Comparison of ENCODE assay signal across 26 cellular contexts in genomic region chr11:119532551-119532950, GRCh38.
"Had no signal": no experiment of that assay in that cellular context is flagged by ENCODE, and none has a peak within 500 bp of the region (broad histone marks: within the 10 kb centered on the region; RNA-seq: fewer than 3 reads in every experiment).

No MANE protein-coding gene starts in this region.

- H3K27ac Mint-ChIP-seq: memory B cell; mesothelial cell of epicardium; natural killer cell treated with Interleukin-12 subunit alpha and Interleukin-12 subunit beta and Interleukin-15 and Interleukin-18, amount 100 ng/mL, for 72 hours; stimulated activated naive CD8-positive, alpha-beta T cell treated with anti-CD3 and anti-CD28 coated beads, Interleukin-15, Interleukin-2, amounts not matched to agents 100 ng/mL and 50 ng/mL, for 24 hours had no signal

- H3K36me3 ChIP-seq: esophagus squamous epithelium, heart right ventricle, thoracic aorta, tibial nerve, upper lobe of left lung had no signal

- H3K27ac ChIP-seq: esophagus squamous epithelium, heart right ventricle, psoas muscle, skin epidermis, thoracic aorta, tibial nerve, upper lobe of left lung had no signal

- DNase-seq: effector memory CD4-positive, alpha-beta T cell; erythroblast; esophagus squamous epithelium; foreskin melanocyte; glutamatergic neuron; heart right ventricle; hippocampal formation; left ventricle myocardium superior; mucosa of descending colon; naive B cell; nucleus accumbens; psoas muscle; right cardiac atrium; stimulated activated CD4-positive, alpha-beta T cell treated with anti-CD3 and anti-CD28 coated beads, Interleukin-15, amount 100 ng/mL, for 24 hours; stimulated activated CD4-positive, alpha-beta T cell treated with anti-CD3 and anti-CD28 coated beads, Interleukin-2, amount 100 ng/mL, for 48 hours; stimulated activated naive B cell treated with anti-CD40 and anti-IgM and Interleukin-4, amounts not matched to agents 10 μg/mL and 1 μg/mL and 100 μg/mL, for 72 hours; upper lobe of left lung had no signal

- H3K36me3 Mint-ChIP-seq: memory B cell; mesothelial cell of epicardium; naive B cell; natural killer cell treated with Interleukin-12 subunit alpha and Interleukin-12 subunit beta and Interleukin-15 and Interleukin-18, amount 100 ng/mL, for 72 hours; stimulated activated naive B cell treated with anti-CD40 and anti-IgM and Interleukin-4, amounts not matched to agents 10 μg/mL and 1 μg/mL and 100 μg/mL, for 72 hours had no signal

- H3K4me3 Mint-ChIP-seq: memory B cell; mesothelial cell of epicardium; naive B cell; natural killer cell treated with Interleukin-12 subunit alpha and Interleukin-12 subunit beta and Interleukin-15 and Interleukin-18, amount 100 ng/mL, for 72 hours; neural crest cell; stimulated activated naive B cell treated with anti-CD40 and anti-IgM and Interleukin-4, amounts not matched to agents 10 μg/mL and 1 μg/mL and 100 μg/mL, for 72 hours; stimulated activated naive CD8-positive, alpha-beta T cell treated with anti-CD3 and anti-CD28 coated beads, Interleukin-15, Interleukin-2, amounts not matched to agents 100 ng/mL and 50 ng/mL, for 24 hours had no signal

- H3K4me3 ChIP-seq: esophagus squamous epithelium, heart right ventricle, lung, mucosa of descending colon, psoas muscle, skin epidermis, thoracic aorta, tibial nerve, upper lobe of left lung had no signal

- H3K4me1 ChIP-seq: psoas muscle, upper lobe of left lung had no signal

- H3K27me3 ChIP-seq: upper lobe of left lung had no signal

- H3K9me3 Mint-ChIP-seq: memory B cell; mesothelial cell of epicardium; naive B cell; natural killer cell treated with Interleukin-12 subunit alpha and Interleukin-12 subunit beta and Interleukin-15 and Interleukin-18, amount 100 ng/mL, for 72 hours; neural crest cell; stimulated activated naive B cell treated with anti-CD40 and anti-IgM and Interleukin-4, amounts not matched to agents 10 μg/mL and 1 μg/mL and 100 μg/mL, for 72 hours; stimulated activated naive CD8-positive, alpha-beta T cell treated with anti-CD3 and anti-CD28 coated beads, Interleukin-15, Interleukin-2, amounts not matched to agents 100 ng/mL and 50 ng/mL, for 24 hours had no signal

- H3K9me3 ChIP-seq: esophagus squamous epithelium, heart right ventricle, mucosa of descending colon, psoas muscle, thoracic aorta, tibial nerve, upper lobe of left lung had no signal
